8 cellular contexts compared by ENCODE assay signal in the genomic region with DNA sequence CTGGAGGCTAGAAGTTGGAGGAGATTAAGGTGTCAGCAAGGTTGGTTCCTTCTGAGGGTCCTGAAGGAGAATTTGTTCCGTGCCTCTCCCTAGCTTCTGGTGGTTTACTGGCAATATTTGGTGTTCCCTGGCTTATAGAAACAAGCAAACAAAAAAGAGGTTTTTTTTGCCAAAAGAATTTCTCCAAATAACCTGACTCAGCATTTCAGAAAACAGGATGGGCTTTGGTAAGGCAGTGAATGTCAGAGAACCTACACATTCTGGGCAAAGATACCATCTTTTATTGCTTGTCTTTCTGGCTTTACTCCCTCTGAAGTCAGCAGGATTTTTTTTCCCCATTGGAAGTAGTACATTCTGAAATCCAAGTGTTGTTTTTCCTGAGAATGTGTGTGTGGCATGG.
"Had no signal": no experiment of that assay in that cellular context is flagged by ENCODE, and none has a peak within 500 bp of the region (broad histone marks: within the 10 kb centered on the region; RNA-seq: fewer than 3 reads in every experiment).

No MANE protein-coding gene starts in this region.

- H3K4me3 Mint-ChIP-seq: H9 had no signal

- DNase-seq: GM23248, GOT3, H9, HCEC 1CT, KG1 had no signal

- H3K27me3 Mint-ChIP-seq: IgD-negative memory B cell had no signal

- H3K4me3 ChIP-seq: GM23248 had no signal

- H3K4me1 Mint-ChIP-seq: H9 had no signal

- FAIRE-seq: H54 had no signal

- H3K27ac Mint-ChIP-seq: H9, IgD-negative memory B cell had no signal

- H2AFZ ChIP-seq: GM23248 had no signal

- H3K27ac ChIP-seq: GM23248, HL-60 had no signal

- H3K9ac ChIP-seq: GM23248 had no signal

- H3K9me3 Mint-ChIP-seq: H9 had no signal
